1 cellular context compared by ENCODE assay signal in the genomic region with DNA sequence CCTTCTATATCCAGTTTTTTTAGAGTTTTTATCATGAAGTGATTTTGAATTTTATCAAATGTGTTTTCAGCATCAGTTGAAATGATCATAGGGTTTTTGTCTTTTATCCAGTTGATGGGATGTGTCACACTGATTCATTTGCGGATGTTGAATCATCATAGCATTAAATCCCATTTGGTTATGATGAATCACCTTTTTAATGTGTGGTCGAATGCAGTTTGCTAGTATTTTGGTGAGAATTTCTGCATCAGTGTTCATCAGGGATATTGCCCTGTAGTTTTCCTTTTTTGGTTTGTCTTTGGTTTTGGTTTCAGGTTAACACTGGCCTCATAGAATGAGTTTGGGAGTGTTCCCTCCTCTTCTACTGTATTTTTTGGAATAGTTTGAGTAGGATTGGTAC.
TF ChIP-seq lines count a peak whose summit lies in the region.

No MANE protein-coding gene starts in this region.

TF ChIP-seq in HCT116, 20 proteins besides CTCF, POLR2A, EP300 and RAD21 (continued from another document):
- TF ChIP-seq ATF3 (IDR thresholded peaks at IDR 0.05) = peak; percentile 57; the same call in 1 of the 2 replicates
